10 cellular contexts compared by ENCODE assay signal in the genomic region with DNA sequence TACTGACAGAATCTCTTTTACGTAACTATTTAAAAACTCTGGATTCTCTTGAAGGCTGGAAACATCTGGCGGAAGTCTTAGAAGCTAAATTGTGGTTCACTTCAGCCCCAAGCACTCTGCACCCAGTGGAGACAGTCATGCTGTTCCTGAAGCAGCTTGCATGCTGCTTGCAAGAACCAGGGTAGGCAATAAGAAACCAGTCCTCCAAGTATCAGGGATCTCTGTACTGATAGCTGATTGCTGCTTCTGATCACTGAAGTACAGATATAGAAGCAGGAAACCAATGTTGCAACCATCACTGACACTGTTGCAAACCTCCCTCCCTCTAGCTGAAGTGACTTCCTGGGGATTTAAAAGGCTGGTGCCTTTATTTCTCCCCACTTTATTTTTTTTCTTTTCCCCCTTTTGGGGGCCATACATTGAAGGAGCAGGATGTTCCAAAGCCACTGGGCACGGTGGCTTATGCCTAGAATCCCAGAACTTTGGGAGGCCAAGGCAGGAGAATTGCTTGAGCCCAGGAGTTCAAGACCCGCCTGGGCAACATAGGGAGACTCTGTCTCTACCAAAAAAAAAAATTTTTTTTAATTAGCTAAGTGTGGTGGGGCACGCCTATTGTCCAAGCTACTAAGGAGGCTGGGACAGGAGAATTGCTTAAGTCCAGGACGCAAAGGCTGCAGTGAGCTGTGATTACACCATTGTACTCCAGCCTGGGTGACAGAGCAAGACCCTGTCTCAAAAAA. TPM values are rescaled to one million over a fixed set of nuclear protein-coding genes. Genes with fewer than 3 reads are reported as not detected.
DNase-seq lines count a peak whose midpoint lies in the region; ATAC-seq, FAIRE-seq and TF ChIP-seq lines count a peak whose summit lies in the region.
"Had no signal": no experiment of that assay in that cellular context is flagged by ENCODE, and none has a peak within 500 bp of the region (broad histone marks: within the 10 kb centered on the region; RNA-seq: fewer than 3 reads in every experiment).

No MANE protein-coding gene starts in this region.

- no peak overlapping the region for H3K9ac ChIP-seq in GM12878 (ENCODE audit: control insufficient read depth, insufficient read depth, low read length)

- RAD21 ChIA-PET in GM12878 (lab: Charles Lee; ENCODE audit: unreplicated experiment) = no interaction called here

- POLR2A ChIA-PET in GM12878 (lab: Charles Lee) = interaction anchor here (0.6 to 1.2 kb wide), 4 partner anchors 9 to 1185 kb away, joined by 3 to 5 read pairs (median 4); a partner anchor contains a TSS

- H3K4me1 ChIP-seq in right atrium auricular region (no peaks in the 10 kb centered on the region), GM12878 (ENCODE audit: control insufficient read depth, insufficient read depth, low read length) (peaks cover 27% of the 10 kb centered on the region)

- H2AFZ ChIP-seq in GM12878 (ENCODE audit: control insufficient read depth, low read depth, low read length) = peak overlapping the region; percentile 53

- no peak for TF ChIP-seq EP300 in GM12878 (IDR thresholded peaks at IDR 0.05; ENCODE audit: borderline replicate concordance in 1 of 2, control insufficient read depth in 1 of 2, low read depth in 2 of 2, low read length in 2 of 2)

- no peak overlapping the region for H3K27ac Mint-ChIP-seq in type B pancreatic cell

- peak overlapping the region; percentile 45 for H3K4me2 ChIP-seq in GM12878 (ENCODE audit: control insufficient read depth, insufficient read depth)

- H3K36me3 Mint-ChIP-seq in type B pancreatic cell = peaks cover 28% of the 10 kb centered on the region

- intact Hi-C loops in Right ventricle myocardium inferior (cut with DNase I) (no loop called here), GM12878 (cut with micrococcal nuclease; ENCODE audit: unreplicated experiment) (no loop called here)

- no peaks in the 10 kb centered on the region for H4K20me1 ChIP-seq in GM12878 (ENCODE audit: control insufficient read depth, insufficient read depth)

- no peaks in the 10 kb centered on the region for H3K27me3 Mint-ChIP-seq in type B pancreatic cell

- 72% methylated on average over 6 of the region's 6 CpGs for WGBS in GM12878 (ENCODE audit: insufficient coverage, insufficient replicate concordance, low lambda C conversion rate, missing lambda C conversion rate)

- no peaks in the 10 kb centered on the region for H3K9me3 ChIP-seq in right atrium auricular region
- H3K9me3 ChIP-seq in GM12878 (replicated peaks; ENCODE audit: control insufficient read depth, insufficient read depth, low read length) = peaks cover 2% of the 10 kb centered on the region; the same call in 2 of the 3 replicates

- TF ChIP-seq RAD21 in GM12878 (IDR thresholded peaks at IDR 0.05; ENCODE audit: insufficient read depth, low read depth, low read length) = no peak

- no peak for TF ChIP-seq POLR2A in GM12878 (IDR thresholded peaks at IDR 0.05; ENCODE audit: low read depth, low read length)

- H3K79me2 ChIP-seq in GM12878 (ENCODE audit: control insufficient read depth, insufficient read depth, low read length) = no peaks in the 10 kb centered on the region

- H3K4me3 Mint-ChIP-seq in type B pancreatic cell = no peak overlapping the region

- TF ChIP-seq CTCF in right atrium auricular region (IDR thresholded peaks at IDR 0.05) (no peak), GM12878 (IDR thresholded peaks at IDR 0.05 in 2 of 3, conservative IDR thresholded peaks at IDR 0.05 in 1 of 3; ENCODE audit: control insufficient read depth in 2 of 3, extremely low read depth in 1 of 3, insufficient read depth in 1 of 3, low read depth in 3 of 3, low read length in 3 of 3) (no peak), type B pancreatic cell (conservative IDR thresholded peaks at IDR 0.05) (no peak)

- SMC1A ChIA-PET in GM12878 (lab: Charles Lee; ENCODE audit: uncharacterized antibody, unreplicated experiment) = interaction anchor here (1.9 to 2.0 kb wide), 2 partner anchors 10 to 29 kb away, joined by 4 to 6 read pairs; no protein-coding TSS in a partner anchor

- H3K9me3 Mint-ChIP-seq in type B pancreatic cell = no peaks in the 10 kb centered on the region

- FAIRE-seq in GM12878 (lab: Jason Lieb, UNC) = no peak

- H3K4me3 ChIP-seq in right atrium auricular region (no peak overlapping the region), GM12878 (no peak overlapping the region)

- no TSS peak for BruUV-seq in GM12878 (replicated peaks; lab: Mats Ljungman, UMichigan)

- ATAC-seq in Right ventricle myocardium inferior = peak; percentile 42
- ATAC-seq in GM12878 = peak; percentile 71
- ATAC-seq in GM19467 (IDR thresholded peaks at IDR 0.05; ENCODE audit: unreplicated experiment) = no peak
- no peak for ATAC-seq in HG03439 (IDR thresholded peaks at IDR 0.05; ENCODE audit: unreplicated experiment)

- H3K4me1 Mint-ChIP-seq in type B pancreatic cell (ENCODE audit: unreplicated experiment) = no peaks in the 10 kb centered on the region

- CTCF ChIA-PET in GM12878 (lab: Yijun Ruan, JAX) = interaction anchor here (0.9 to 2.1 kb wide), 3 partner anchors 20 to 78 kb away, joined by 3 to 6 read pairs (median 4); no protein-coding TSS in a partner anchor

- in situ Hi-C loops in GM12878 (cut with MboI) = no loop called here

- H3K27me3 ChIP-seq in right atrium auricular region = no peaks in the 10 kb centered on the region
- no peaks in the 10 kb centered on the region for H3K27me3 ChIP-seq in GM12878 (replicated peaks in 1 of 2; ENCODE audit: control insufficient read depth in 2 of 2, insufficient read depth in 2 of 2, low read length in 1 of 2)

- peaks cover 4% of the 10 kb centered on the region for H3K36me3 ChIP-seq in right atrium auricular region
- no peaks in the 10 kb centered on the region; a peak in 1 of 4 replicates for H3K36me3 ChIP-seq in GM12878 (ENCODE audit: control insufficient read depth in 2 of 2, insufficient read depth in 2 of 2, low read length in 1 of 2)

- no peak overlapping the region for H3K27ac ChIP-seq in right atrium auricular region
- H3K27ac ChIP-seq in GM12878 (ENCODE audit: control insufficient read depth, insufficient read depth) = peak overlapping the region; percentile 27
- H3K27ac ChIP-seq: C4-2B had no signal

- no peak for DNase-seq in Right ventricle myocardium inferior (ENCODE audit: missing footprints)
- no peak for DNase-seq in right atrium auricular region (ENCODE audit: low spot score)
- peak; percentile 100 for DNase-seq in Kasumi-1 (lab: John Stamatoyannopoulos, UW)
- DNase-seq in GM12878 (ENCODE audit: low read depth, low spot score) = no peak
- peak; percentile 20 for DNase-seq in type B pancreatic cell (ENCODE audit: extremely low spot score, unreplicated experiment)
- no peak for DNase-seq in cerebellum (ENCODE audit: low spot score)
- DNase-seq: stimulated activated CD4-positive, alpha-beta T cell treated with anti-CD3 and anti-CD28 coated beads, Interleukin-2, amount 100 ng/mL, for 24 hours had no signal

RNA-seq across cellular contexts. Expression of a gene that starts 15.3 kb away (rescaled TPM):
- 85.0 TPM for total RNA-seq in Right ventricle myocardium inferior
- total RNA-seq in right atrium auricular region = 100 to 1,000 TPM; 138 to 328 TPM
- 38.7 and 41.7 TPM in 2 replicates for total RNA-seq in GM12878 (2013; cell fraction: nucleolus; rRNA removed)
- 121 and 151 TPM in 2 replicates for total RNA-seq in GM12878 (2014; rRNA removed)
- 190 and 197 TPM in 2 replicates for total RNA-seq in GM12878 (2014; rRNA removed; fragmentation: Illumina TruSeq; extraction: Trizol)
- 174 TPM in 2 replicates for total RNA-seq in GM12878 (2021)
- 154 TPM for polyA plus RNA-seq in GM12878 (2011; ENCODE audit: low read depth)
- 103 and 107 TPM in 2 replicates for polyA plus RNA-seq in GM12878 (2011; rRNA removed)
- polyA plus RNA-seq in GM12878 (2011; cell fraction: cytosol; rRNA removed) = 81.9 and 112 TPM in 2 replicates
- 45.5 and 51.9 TPM in 2 replicates for polyA plus RNA-seq in GM12878 (2011; cell fraction: nucleus; rRNA removed)
- polyA plus RNA-seq in GM12878 (2012) = 243 and 245 TPM in 2 replicates
- polyA plus RNA-seq in GM12878 (2014; fragmentation: Illumina TruSeq; extraction: Trizol) = 189 and 215 TPM in 2 replicates
- polyA plus RNA-seq in GM12878 (2014; fragmentation: Nextera tagmentation; extraction: Ambion mirVana) = 100 to 1,000 TPM; 814 to 994 TPM
- 211 and 251 TPM in 2 replicates for polyA plus RNA-seq in GM12878 (2014; rRNA removed)
- 100 to 1,000 TPM; 551 to 576 TPM for polyA plus RNA-seq in GM12878 (2016; fragmentation: Nextera tagmentation; extraction: Ambion mirVana)
- polyA minus RNA-seq in GM12878 (2011; rRNA and poly(A)+ RNA removed) = 53.3 and 55.2 TPM in 2 replicates
- polyA minus RNA-seq in GM12878 (2011; cell fraction: cytosol; rRNA and poly(A)+ RNA removed) = 63.9 and 65.4 TPM in 2 replicates
- polyA minus RNA-seq in GM12878 (2011; cell fraction: nucleus; rRNA and poly(A)+ RNA removed) = 19.8 and 25.1 TPM in 2 replicates
- total RNA-seq in type B pancreatic cell (ENCODE audit: low replicate concordance) = 102 and 119 TPM in 2 replicates
- total RNA-seq in cerebellum = 31.2 TPM

RNA-seq across cellular contexts. Expression of a gene that starts 15.6 kb away (rescaled TPM):
- total RNA-seq in Right ventricle myocardium inferior (33.2 TPM), right atrium auricular region (10 to 100 TPM; 37.7 to 46.7 TPM), GM12878 (2014; rRNA removed) (41.7 and 54.1 TPM in 2 replicates), GM12878 (2014; rRNA removed; fragmentation: Illumina TruSeq; extraction: Trizol) (47.4 and 50.3 TPM in 2 replicates), GM12878 (2021) (35.3 and 41.0 TPM in 2 replicates), type B pancreatic cell (ENCODE audit: low replicate concordance) (66.1 and 72.7 TPM in 2 replicates), cerebellum (60.0 TPM)
- total RNA-seq in GM12878 (2013; cell fraction: nucleolus; rRNA removed) = 86.4 and 88.3 TPM in 2 replicates
- polyA plus RNA-seq in GM12878 (2011; ENCODE audit: low read depth) = 55.0 TPM
- polyA plus RNA-seq in GM12878 (2011; rRNA removed) (46.5 and 60.9 TPM in 2 replicates), GM12878 (2014; fragmentation: Illumina TruSeq; extraction: Trizol) (55.4 and 55.5 TPM in 2 replicates), GM12878 (2014; fragmentation: Nextera tagmentation; extraction: Ambion mirVana) (10 to 100 TPM; 25.3 to 32.6 TPM), GM12878 (2014; rRNA removed) (44.7 and 51.4 TPM in 2 replicates), GM12878 (2016; fragmentation: Nextera tagmentation; extraction: Ambion mirVana) (10 to 100 TPM; 72.9 to 73.4 TPM)
- 29.8 and 35.1 TPM in 2 replicates for polyA plus RNA-seq in GM12878 (2011; cell fraction: cytosol; rRNA removed)
- polyA plus RNA-seq in GM12878 (2011; cell fraction: nucleus; rRNA removed) = 53.8 and 70.0 TPM in 2 replicates
- polyA plus RNA-seq in GM12878 (2012) = 59.4 and 70.2 TPM in 2 replicates
- polyA minus RNA-seq in GM12878 (2011; rRNA and poly(A)+ RNA removed) = 20.2 and 23.3 TPM in 2 replicates
- 8.8 and 12.3 TPM in 2 replicates for polyA minus RNA-seq in GM12878 (2011; cell fraction: cytosol; rRNA and poly(A)+ RNA removed)
- polyA minus RNA-seq in GM12878 (2011; cell fraction: nucleus; rRNA and poly(A)+ RNA removed) = 14.3 and 20.2 TPM in 2 replicates

RNA-seq across cellular contexts. Expression of a gene that starts 35.3 kb away (rescaled TPM):
- total RNA-seq in Right ventricle myocardium inferior = 28.8 TPM
- total RNA-seq in right atrium auricular region = 10 to 100 TPM; 29.7 to 49.3 TPM
- 348 and 356 TPM in 2 replicates for total RNA-seq in GM12878 (2013; cell fraction: nucleolus; rRNA removed)
- total RNA-seq in GM12878 (2014; rRNA removed) = 172 and 196 TPM in 2 replicates
- 295 and 299 TPM in 2 replicates for total RNA-seq in GM12878 (2014; rRNA removed; fragmentation: Illumina TruSeq; extraction: Trizol)
- 164 and 173 TPM in 2 replicates for total RNA-seq in GM12878 (2021)
- 93.6 TPM for polyA plus RNA-seq in GM12878 (2011; ENCODE audit: low read depth)
- polyA plus RNA-seq in GM12878 (2011; rRNA removed) = 176 and 225 TPM in 2 replicates
- polyA plus RNA-seq in GM12878 (2011; cell fraction: cytosol; rRNA removed) = 58.9 and 72.0 TPM in 2 replicates
- 257 and 308 TPM in 2 replicates for polyA plus RNA-seq in GM12878 (2011; cell fraction: nucleus; rRNA removed)
- 119 and 126 TPM in 2 replicates for polyA plus RNA-seq in GM12878 (2012)
- 368 and 479 TPM in 2 replicates for polyA plus RNA-seq in GM12878 (2014; fragmentation: Illumina TruSeq; extraction: Trizol)
- polyA plus RNA-seq in GM12878 (2014; fragmentation: Nextera tagmentation; extraction: Ambion mirVana) = 100 to 1,000 TPM; 246 to 274 TPM
- 173 and 201 TPM in 2 replicates for polyA plus RNA-seq in GM12878 (2014; rRNA removed)
- polyA plus RNA-seq in GM12878 (2016; fragmentation: Nextera tagmentation; extraction: Ambion mirVana) = 100 to 1,000 TPM; 267 to 271 TPM
- polyA minus RNA-seq in GM12878 (2011; rRNA and poly(A)+ RNA removed) = 71.8 and 90.1 TPM in 2 replicates
- polyA minus RNA-seq in GM12878 (2011; cell fraction: cytosol; rRNA and poly(A)+ RNA removed) = 27.4 and 37.8 TPM in 2 replicates
- polyA minus RNA-seq in GM12878 (2011; cell fraction: nucleus; rRNA and poly(A)+ RNA removed) = 101 and 145 TPM in 2 replicates
- 114 and 118 TPM in 2 replicates for total RNA-seq in type B pancreatic cell (ENCODE audit: low replicate concordance)
- 50.2 TPM for total RNA-seq in cerebellum

RNA-seq across cellular contexts. Expression of a gene that starts 35.5 kb away (rescaled TPM):
- total RNA-seq in Right ventricle myocardium inferior = 45.3 TPM
- total RNA-seq in right atrium auricular region = 10 to 100 TPM; 39.8 to 40.6 TPM
- 159 and 174 TPM in 2 replicates for total RNA-seq in GM12878 (2013; cell fraction: nucleolus; rRNA removed)
- total RNA-seq in GM12878 (2014; rRNA removed) = 35.9 and 38.6 TPM in 2 replicates
- total RNA-seq in GM12878 (2014; rRNA removed; fragmentation: Illumina TruSeq; extraction: Trizol) = 54.8 and 55.1 TPM in 2 replicates
- 51.5 and 58.4 TPM in 2 replicates for total RNA-seq in GM12878 (2021)
- 10.0 TPM for polyA plus RNA-seq in GM12878 (2011; ENCODE audit: low read depth)
- 29.2 and 29.7 TPM in 2 replicates for polyA plus RNA-seq in GM12878 (2011; rRNA removed)
- 19.1 and 23.7 TPM in 2 replicates for polyA plus RNA-seq in GM12878 (2011; cell fraction: cytosol; rRNA removed)
- polyA plus RNA-seq in GM12878 (2011; cell fraction: nucleus; rRNA removed) = 33.0 and 53.5 TPM in 2 replicates
- 14.9 and 15.1 TPM in 2 replicates for polyA plus RNA-seq in GM12878 (2012)
- polyA plus RNA-seq in GM12878 (2014; fragmentation: Illumina TruSeq; extraction: Trizol) = 42.6 and 50.0 TPM in 2 replicates
- 10 to 100 TPM in 1 of 2 experiments, 1 to 10 TPM in 1; 8.9 to 14.1 TPM for polyA plus RNA-seq in GM12878 (2014; fragmentation: Nextera tagmentation; extraction: Ambion mirVana)
- 28.6 and 35.0 TPM in 2 replicates for polyA plus RNA-seq in GM12878 (2014; rRNA removed)
- 10 to 100 TPM; 80.9 to 88.9 TPM for polyA plus RNA-seq in GM12878 (2016; fragmentation: Nextera tagmentation; extraction: Ambion mirVana)
- polyA minus RNA-seq in GM12878 (2011; rRNA and poly(A)+ RNA removed) = 75.3 and 95.3 TPM in 2 replicates
- polyA minus RNA-seq in GM12878 (2011; cell fraction: cytosol; rRNA and poly(A)+ RNA removed) = 17.5 and 26.4 TPM in 2 replicates
- 56.8 and 95.8 TPM in 2 replicates for polyA minus RNA-seq in GM12878 (2011; cell fraction: nucleus; rRNA and poly(A)+ RNA removed)
- total RNA-seq in type B pancreatic cell (ENCODE audit: low replicate concordance) = 78.3 and 88.6 TPM in 2 replicates
- 157 TPM for total RNA-seq in cerebellum

RNA-seq across cellular contexts. Expression of a gene that starts 49.6 kb away (rescaled TPM):
- total RNA-seq in Right ventricle myocardium inferior (20.4 TPM), right atrium auricular region (10 to 100 TPM; 12.8 to 14.6 TPM), GM12878 (2014; rRNA removed) (23.5 and 29.1 TPM in 2 replicates), GM12878 (2014; rRNA removed; fragmentation: Illumina TruSeq; extraction: Trizol) (24.4 and 24.8 TPM in 2 replicates), GM12878 (2021) (22.7 and 22.9 TPM in 2 replicates), type B pancreatic cell (ENCODE audit: low replicate concordance) (38.3 and 47.2 TPM in 2 replicates), cerebellum (45.5 TPM)
- total RNA-seq in GM12878 (2013; cell fraction: nucleolus; rRNA removed) = 41.1 and 42.4 TPM in 2 replicates
- 4.0 TPM for polyA plus RNA-seq in GM12878 (2011; ENCODE audit: low read depth)
- polyA plus RNA-seq in GM12878 (2011; rRNA removed) (17.2 TPM in 2 replicates), GM12878 (2014; fragmentation: Illumina TruSeq; extraction: Trizol) (15.9 and 19.1 TPM in 2 replicates), GM12878 (2014; fragmentation: Nextera tagmentation; extraction: Ambion mirVana) (1 to 10 TPM; 7.0 to 8.8 TPM), GM12878 (2014; rRNA removed) (11.4 and 12.5 TPM in 2 replicates), GM12878 (2016; fragmentation: Nextera tagmentation; extraction: Ambion mirVana) (10 to 100 TPM; 15.1 to 15.6 TPM)
- polyA plus RNA-seq in GM12878 (2011; cell fraction: cytosol; rRNA removed) = 11.1 and 11.5 TPM in 2 replicates
- polyA plus RNA-seq in GM12878 (2011; cell fraction: nucleus; rRNA removed) = 9.8 and 10.6 TPM in 2 replicates
- polyA plus RNA-seq in GM12878 (2012) = 6.5 and 7.4 TPM in 2 replicates
- polyA minus RNA-seq in GM12878 (2011; rRNA and poly(A)+ RNA removed) = 18.1 and 26.6 TPM in 2 replicates
- polyA minus RNA-seq in GM12878 (2011; cell fraction: cytosol; rRNA and poly(A)+ RNA removed) = 8.8 and 12.8 TPM in 2 replicates
- polyA minus RNA-seq in GM12878 (2011; cell fraction: nucleus; rRNA and poly(A)+ RNA removed) = 9.9 and 12.1 TPM in 2 replicates

Comparison
In these comparisons a context has a peak if more than half of its experiments do, and no peak if none do; other contexts are left out.
1. ATAC-seq: peak in Right ventricle myocardium inferior (single experiment) and GM12878 (single experiment); none in GM19467 (single experiment) and HG03439 (single experiment).
2. DNase-seq: peak in Kasumi-1 (2 of 2) and type B pancreatic cell (single experiment); none in Right ventricle myocardium inferior (single experiment), right atrium auricular region (single experiment), GM12878 (single experiment) and cerebellum (single experiment).